ENCODE assay signal across 14 cellular contexts in genomic region chr21:15841856-15842564, GRCh38.
DNase-seq lines count a peak whose midpoint lies in the region; TF ChIP-seq lines count a peak whose summit lies in the region.
"Had no signal": no experiment of that assay in that cellular context is flagged by ENCODE, and none has a peak within 500 bp of the region (broad histone marks: within the 10 kb centered on the region; RNA-seq: fewer than 3 reads in every experiment).

No MANE protein-coding gene starts in this region.

- CTCF ChIA-PET in AG04450 (lab: Charles Lee) = interaction anchor here (0.5 to 1.2 kb wide), 3 partner anchors 10 to 18 kb away, joined by 3 read pairs; no protein-coding TSS in a partner anchor

- H3K4me3 ChIP-seq in AG04450 (ENCODE audit: low read depth, low read length) = no peak overlapping the region
- no peak overlapping the region for H3K4me3 ChIP-seq in astrocyte of the cerebellum (ENCODE audit: low read depth, low read length)
- H3K4me3 ChIP-seq in BE2C (ENCODE audit: low read depth, low read length) = no peak overlapping the region
- H3K4me3 ChIP-seq: BLaER1 treated with 17β-estradiol and CSF1 and Interleukin-3, amounts not matched to agents 10 nM and 100 nM; coronary artery; hepatocyte; pancreas had no signal

- H3K9me3 ChIP-seq in AG04450 (ENCODE audit: control insufficient read depth, insufficient read depth, low read length) (no peaks in the 10 kb centered on the region), BE2C (no peaks in the 10 kb centered on the region)
- H3K9me3 ChIP-seq: BLaER1 treated with 17β-estradiol and CSF1 and Interleukin-3, amounts not matched to agents 10 nM and 100 nM; pancreas had no signal

- POLR2A ChIA-PET in AG04450 (lab: Yijun Ruan, JAX) = no interaction called here

- in situ Hi-C loops in astrocyte of the cerebellum (cut with HindIII; ENCODE audit: low sequenced_read_pairs) = no loop called here

- no peak overlapping the region for H3K27ac ChIP-seq in AG04450 (ENCODE audit: low read depth, low read length)
- H3K27ac ChIP-seq: BLaER1 treated with 17β-estradiol and CSF1 and Interleukin-3, amounts not matched to agents 10 nM and 100 nM; coronary artery; hepatocyte; pancreas had no signal

- H3K36me3 ChIP-seq in BE2C = no peaks in the 10 kb centered on the region
- H3K36me3 ChIP-seq: pancreas had no signal

- DNase-seq in AG04450 (ENCODE audit: low read depth, low spot score) = peak; percentile 34
- peak; percentile 65 for DNase-seq in HS-5 (ENCODE audit: low read depth)
- DNase-seq in astrocyte of the cerebellum (ENCODE audit: low read depth) = peak; percentile 90
- DNase-seq in foreskin melanocyte = peak; percentile 78
- no peak for DNase-seq in stimulated activated CD4-positive, alpha-beta T cell treated with anti-CD3 and anti-CD28 coated beads, Interleukin-15, amount 100 ng/mL, for 24 hours
- no peak for DNase-seq in BE2C
- no peak for DNase-seq in activated naive CD4-positive, alpha-beta T cell (lab: John Stamatoyannopoulos, UW)
- no peak for DNase-seq in D341Med (ENCODE audit: low spot score)
- DNase-seq: activated naive CD4-positive, alpha-beta T cell treated with anti-CD3 and anti-CD28 coated beads, Interleukin-2, amount 50 U/mL, for 16 hours; NCI-H446; pancreas had no signal

- H3K4me1 ChIP-seq in BE2C = no peaks in the 10 kb centered on the region
- H3K4me1 ChIP-seq: pancreas had no signal

- TF ChIP-seq CTCF in AG04450 (IDR thresholded peaks at IDR 0.05; ENCODE audit: low read depth, low read length) (no peak), astrocyte of the cerebellum (IDR thresholded peaks at IDR 0.05; ENCODE audit: low read depth, low read length, missing control alignments) (no peak), BE2C (IDR thresholded peaks at IDR 0.05; ENCODE audit: low read depth, low read length) (no peak)

- no peaks in the 10 kb centered on the region for H3K27me3 ChIP-seq in AG04450 (ENCODE audit: control insufficient read depth, insufficient read depth, low read length)
- no peaks in the 10 kb centered on the region for H3K27me3 ChIP-seq in BE2C
- H3K27me3 ChIP-seq: BLaER1 treated with 17β-estradiol and CSF1 and Interleukin-3, amounts not matched to agents 10 nM and 100 nM; hepatocyte; pancreas had no signal

Comparison
In these comparisons a context has a peak if more than half of its experiments do, and no peak if none do; other contexts are left out.
1. DNase-seq: peak in AG04450 (single experiment), HS-5 (single experiment), astrocyte of the cerebellum (single experiment) and foreskin melanocyte (single experiment); none in stimulated activated CD4-positive, alpha-beta T cell treated with anti-CD3 and anti-CD28 coated beads, Interleukin-15, amount 100 ng/mL, for 24 hours (single experiment), BE2C (single experiment), activated naive CD4-positive, alpha-beta T cell (0 of 4) and D341Med (single experiment).